ENCODE assay signal across 9 cellular contexts in genomic region chr11:1254733-1255132, GRCh38. TPM values are rescaled to one million over a fixed set of nuclear protein-coding genes. Genes with fewer than 3 reads are reported as not detected.
"Had no signal": no experiment of that assay in that cellular context is flagged by ENCODE, and none has a peak within 500 bp of the region (broad histone marks: within the 10 kb centered on the region; RNA-seq: fewer than 3 reads in every experiment).

No MANE protein-coding gene starts in this region.

- H3K4me3 Mint-ChIP-seq: HFFc6 had no signal

- H3K9ac ChIP-seq: GM23248 had no signal

- H3K27ac ChIP-seq: GM23248 had no signal

- H3K27ac Mint-ChIP-seq: HFFc6 had no signal

- ATAC-seq: HCT116 had no signal

- H3K9me3 ChIP-seq: HAP-1 had no signal

- H3K4me3 ChIP-seq: GM23248, HAP-1 had no signal

- H3K36me3 ChIP-seq: HAP-1 had no signal

- H2AFZ ChIP-seq: GM23248 had no signal

- DNase-seq: GM23248, GOT3, H7, HFFc6, IMR-90, KBM-7 had no signal

- H3K4me1 ChIP-seq: HAP-1 had no signal

RNA-seq across cellular contexts. Expression of gene MUC5B, which starts 31.9 kb away (rescaled TPM):
- total RNA-seq: GM23248, H4, HFFc6, IMR-90 had no signal
